Comparison of ENCODE assay signal across 1 cellular context in the genomic region with DNA sequence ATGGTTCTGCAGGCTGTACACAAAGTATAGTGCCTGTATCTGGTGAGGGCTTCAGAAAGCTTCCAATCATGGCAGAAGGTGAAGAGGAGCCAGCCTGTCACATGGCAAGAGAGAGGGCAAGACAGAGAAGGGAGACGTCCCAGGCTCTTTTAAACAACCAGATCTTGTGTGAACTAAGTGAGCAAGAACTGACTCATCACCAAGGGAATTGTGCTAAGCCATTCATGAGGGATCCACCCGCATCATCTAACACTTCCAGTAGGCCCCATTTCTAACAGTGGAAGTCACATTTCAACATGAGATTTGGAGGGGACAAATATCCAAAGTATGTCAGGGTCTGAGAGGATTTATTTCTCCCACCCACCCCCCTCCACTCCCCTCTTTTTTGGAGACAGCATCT.
TF ChIP-seq lines count a peak whose summit lies in the region.

No MANE protein-coding gene starts in this region.

TF ChIP-seq in HCT116, 20 proteins besides CTCF, POLR2A, EP300 and RAD21 (continued from another document):
- TF ChIP-seq SIN3A (IDR thresholded peaks at IDR 0.05; ENCODE audit: low read depth) (no peak), EGR1 (IDR thresholded peaks at IDR 0.05; ENCODE audit: low read depth) (no peak), ELF1 (IDR thresholded peaks at IDR 0.05; ENCODE audit: borderline replicate concordance, low read depth) (no peak), EZH2phosphoT487 (IDR thresholded peaks at IDR 0.05; ENCODE audit: borderline replicate concordance) (no peak), CEBPB (IDR thresholded peaks at IDR 0.05; ENCODE audit: low read depth) (no peak), EZH2 (IDR thresholded peaks at IDR 0.05) (no peak)
